In the genomic region with DNA sequence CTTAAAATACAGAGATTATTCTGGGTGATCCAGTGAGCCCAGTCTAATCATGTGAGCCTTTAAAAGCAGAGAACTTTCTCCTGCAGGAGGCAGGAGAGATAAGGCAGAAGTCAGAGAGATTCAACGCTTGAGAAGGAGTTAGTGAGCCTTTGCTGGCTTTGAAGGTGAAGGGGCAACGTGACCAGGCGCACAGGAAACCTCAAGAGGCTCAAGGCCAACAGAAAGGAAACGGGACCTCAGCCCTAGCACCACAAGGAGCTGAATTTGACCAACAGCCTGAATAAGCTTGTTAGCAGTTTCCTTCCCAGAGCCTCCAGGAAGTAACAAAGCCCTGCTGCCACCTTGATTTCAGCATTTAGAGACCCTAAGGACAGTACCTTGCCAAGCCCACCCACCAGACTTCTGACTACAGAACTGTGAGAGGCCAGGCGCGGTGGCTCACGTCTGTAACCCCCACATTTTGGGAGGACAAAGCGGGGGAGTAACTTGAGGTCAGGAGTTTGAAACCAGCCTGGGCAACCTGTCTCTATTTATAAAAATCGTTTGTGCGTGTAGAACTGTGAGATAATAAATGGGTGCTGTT, we compare ENCODE assay signal across 8 cellular contexts.
DNase-seq lines count a peak whose midpoint lies in the region; ATAC-seq and TF ChIP-seq lines count a peak whose summit lies in the region.

No MANE protein-coding gene starts in this region.

- peak overlapping the region in 7 of 8 donors; percentile 62 to 85 (median 71) for H3K4me3 Mint-ChIP-seq in naive B cell

- H3K9me3 Mint-ChIP-seq in naive B cell: no peaks in the 10 kb centered on the region

- no peaks in the 10 kb centered on the region for H3K36me3 Mint-ChIP-seq in naive B cell

- H3K27me3 Mint-ChIP-seq in naive B cell: no peaks in the 10 kb centered on the region

- ATAC-seq in GM18498 (IDR thresholded peaks at IDR 0.05; ENCODE audit: unreplicated experiment): peak; percentile 85
- peak; percentile 82 for ATAC-seq in GM21723 (IDR thresholded peaks at IDR 0.05; ENCODE audit: unreplicated experiment)
- peak; percentile 76 to 79 for ATAC-seq in naive B cell (ENCODE audit: low read depth in 2 of 2)

- in situ Hi-C loops in astrocyte of the spinal cord (cut with HindIII; ENCODE audit: low sequenced_read_pairs): no loop called here

- peaks cover 20 to 29% (median 23%) of the 10 kb centered on the region in 3 donors for H3K4me1 Mint-ChIP-seq in naive B cell

- peak; percentile 100 for DNase-seq in Kasumi-1 (lab: John Stamatoyannopoulos, UW)
- DNase-seq in astrocyte of the spinal cord (ENCODE audit: low read depth, low spot score): peak; percentile 15
- DNase-seq in naive B cell: peak; percentile 43
- no peak for DNase-seq in NCI-H187 treated with DMSO at 0.1 percent for 48 hours (lab: John Stamatoyannopoulos, UW)
- DNase-seq in midbrain (lab: John Stamatoyannopoulos, UW): no peak
- DNase-seq in SK-N-DZ (ENCODE audit: low spot score): no peak

- no peak overlapping the region for H3K4me3 ChIP-seq in astrocyte of the spinal cord (ENCODE audit: low read depth, low read length)

- H3K27ac Mint-ChIP-seq in naive B cell: peak overlapping the region; percentile 29 to 94 (median 79)

- peak; percentile 30 for TF ChIP-seq CTCF in astrocyte of the spinal cord (IDR thresholded peaks at IDR 0.05; ENCODE audit: low read depth, low read length)

Comparison
In these comparisons a context has a peak if more than half of its experiments do, and no peak if none do; other contexts are left out.
1. DNase-seq: peak in Kasumi-1 (2 of 2), astrocyte of the spinal cord (single experiment) and naive B cell (single experiment); none in NCI-H187 treated with DMSO at 0.1 percent for 48 hours (single experiment), midbrain (single experiment) and SK-N-DZ (single experiment).
2. Peak in every context shown above with its lines, with median percentiles within 50 percentile points of each other: ATAC-seq.